In the genomic region with DNA sequence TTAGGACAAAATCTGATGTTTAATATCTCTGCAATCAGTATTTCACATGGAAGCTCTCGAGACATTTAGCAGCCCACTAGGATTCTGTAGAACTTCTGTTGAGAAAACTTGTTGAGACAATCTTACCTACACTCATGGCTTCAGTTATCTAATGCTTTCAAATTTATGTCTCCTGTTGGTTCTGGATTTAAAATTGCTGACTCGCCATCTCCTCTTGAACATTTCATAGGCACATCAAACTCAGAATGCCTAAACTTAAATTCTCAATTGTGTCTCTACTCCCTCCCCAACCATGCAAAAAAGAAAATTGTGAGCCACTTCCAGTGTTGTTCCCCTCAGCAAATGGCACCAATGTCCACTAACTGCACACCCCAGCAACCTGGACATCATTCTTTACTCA, we compare ENCODE assay signal across 16 cellular contexts.
"Had no signal": no experiment of that assay in that cellular context is flagged by ENCODE, and none has a peak within 500 bp of the region (broad histone marks: within the 10 kb centered on the region; RNA-seq: fewer than 3 reads in every experiment).

No MANE protein-coding gene starts in this region.

- H3K9me3 Mint-ChIP-seq: natural killer cell treated with Interleukin-12 subunit alpha and Interleukin-12 subunit beta and Interleukin-15 and Interleukin-18, amount 100 ng/mL, for 72 hours had no signal

- H3K9me3 ChIP-seq: breast epithelium, gastroesophageal sphincter, mucosa of descending colon, tibial nerve had no signal

- H3K4me3 Mint-ChIP-seq: T-helper 17 cell had no signal

- DNase-seq: activated CD4-positive, alpha-beta T cell treated with anti-CD3 and anti-CD28 coated beads, Interleukin-2, amount 50 U/mL, for 48 hours; central memory CD4-positive, alpha-beta T cell; hippocampal formation; left cardiac atrium; left ventricle myocardium superior; mucosa of descending colon; posterior cingulate gyrus; right cardiac atrium; stimulated activated CD4-positive, alpha-beta T cell treated with anti-CD3 and anti-CD28 coated beads, Interleukin-4, amount 100 ng/mL, for 1 hour; T-helper 17 cell had no signal

- ATAC-seq: gastroesophageal sphincter, left ventricle myocardium superior, mucosa of descending colon, right cardiac atrium, T-helper 17 cell had no signal

- H3K36me3 ChIP-seq: breast epithelium, gastroesophageal sphincter, tibial nerve had no signal

- FAIRE-seq: endothelial cell of umbilical vein, keratinocyte had no signal

- H3K4me3 ChIP-seq: breast epithelium, gastroesophageal sphincter, mucosa of descending colon, tibial nerve had no signal

- H3K27ac Mint-ChIP-seq: natural killer cell treated with Interleukin-12 subunit alpha and Interleukin-12 subunit beta and Interleukin-15 and Interleukin-18, amount 100 ng/mL, for 72 hours; T-helper 17 cell had no signal

- H3K4me1 Mint-ChIP-seq: T-helper 17 cell had no signal

- H3K36me3 Mint-ChIP-seq: natural killer cell treated with Interleukin-12 subunit alpha and Interleukin-12 subunit beta and Interleukin-15 and Interleukin-18, amount 100 ng/mL, for 72 hours had no signal

- H3K27ac ChIP-seq: breast epithelium, gastroesophageal sphincter, tibial nerve had no signal

- H3K4me1 ChIP-seq: breast epithelium, gastroesophageal sphincter, tibial nerve had no signal

- H3K27me3 ChIP-seq: breast epithelium, gastroesophageal sphincter, tibial nerve had no signal
